Comparison of ENCODE assay signal across 22 cellular contexts in genomic region chr9:131050831-131051230, GRCh38. TPM values are rescaled to one million over a fixed set of nuclear protein-coding genes. Genes with fewer than 3 reads are reported as not detected.
DNase-seq lines count a peak whose midpoint lies in the region; ATAC-seq, FAIRE-seq and TF ChIP-seq lines count a peak whose summit lies in the region.
"Had no signal": no experiment of that assay in that cellular context is flagged by ENCODE, and none has a peak within 500 bp of the region (broad histone marks: within the 10 kb centered on the region; RNA-seq: fewer than 3 reads in every experiment).

No MANE protein-coding gene starts in this region.

- H4K5ac ChIP-seq in H1 (ENCODE audit: insufficient read length, low read depth, low read length), result no peak overlapping the region

- intact Hi-C loops in upper lobe of right lung (cut with DNase I), result no loop called here

- H3K4ac ChIP-seq in H1 (replicated peaks; ENCODE audit: insufficient read length, low read depth, low read length), result no peak overlapping the region

- no peak overlapping the region for H2BK12ac ChIP-seq in H1 (ENCODE audit: low read depth, low read length)

- no peak for TF ChIP-seq POLR2A in H1 (IDR thresholded peaks at IDR 0.05; ENCODE audit: control extremely low read depth in 1 of 2, low read depth in 2 of 2, low read length in 2 of 2)
- no peak for TF ChIP-seq POLR2A in GM18505 (IDR thresholded peaks at IDR 0.05; ENCODE audit: borderline replicate concordance, extremely low read depth, insufficient read depth, insufficient read length)

- no peak for FAIRE-seq in H1 (lab: Jason Lieb, UNC)
- FAIRE-seq: A204.1, D721Med, G401.6, GM12891, GM18507 had no signal

- H2AFZ ChIP-seq in H1 (ENCODE audit: low read length), result no peak overlapping the region
- H2AFZ ChIP-seq in osteoblast (ENCODE audit: low read length), result no peak overlapping the region

- no peak overlapping the region for H2BK20ac ChIP-seq in H1 (ENCODE audit: low read length)

- H3K4me2 ChIP-seq in H1 (ENCODE audit: insufficient read depth in 1 of 2, low read depth in 2 of 2, low read length in 2 of 2), result no peak overlapping the region
- no peak overlapping the region for H3K4me2 ChIP-seq in osteoblast (ENCODE audit: insufficient read depth, low read length)

- H2BK120ac ChIP-seq in H1 (replicated peaks; ENCODE audit: low read depth, low read length), result no peak overlapping the region

- H2BK5ac ChIP-seq in H1 (ENCODE audit: low read depth, low read length), result no peak overlapping the region

- H3K56ac ChIP-seq in H1 (replicated peaks; ENCODE audit: insufficient read length, low read depth, low read length), result no peak overlapping the region

- ATAC-seq in GM18505 (IDR thresholded peaks at IDR 0.05; ENCODE audit: unreplicated experiment), result no peak
- ATAC-seq in upper lobe of right lung, result no peak
- ATAC-seq: CD8-positive, alpha-beta T cell had no signal

- H3K18ac ChIP-seq in H1 (ENCODE audit: extremely low read depth, low read length), result no peak overlapping the region

- TF ChIP-seq RAD21 in H1 (IDR thresholded peaks at IDR 0.05 in 1 of 2, conservative IDR thresholded peaks at IDR 0.05 in 1 of 2; ENCODE audit: low read depth in 2 of 2, low read length in 2 of 2), result no peak

- no peak overlapping the region for H2BK15ac ChIP-seq in H1 (ENCODE audit: low read length)

- H3K9me3 ChIP-seq in HEK293 (ENCODE audit: control insufficient read depth, insufficient read depth, low read depth, low read length) (no peaks in the 10 kb centered on the region), H1 (ENCODE audit: insufficient read depth in 2 of 2, low read depth in 1 of 2, low read length in 1 of 2) (no peaks in the 10 kb centered on the region; a peak in 1 of 4 replicates), osteoblast (ENCODE audit: low read depth, low read length) (no peaks in the 10 kb centered on the region), BE2C (no peaks in the 10 kb centered on the region), upper lobe of right lung (no peaks in the 10 kb centered on the region)
- H3K9me3 ChIP-seq: BLaER1 treated with 17β-estradiol and CSF1 and Interleukin-3, amounts not matched to agents 10 nM and 100 nM; Caco-2 had no signal

- DNase-seq in H1 (ENCODE audit: low read depth in 1 of 2, low spot score in 2 of 2) (no peak), osteoblast (ENCODE audit: insufficient read length, low spot score, missing footprints) (peak; percentile 1), BE2C (no peak), upper lobe of right lung (no peak)
- DNase-seq: 8988T; ACHN; Caco-2; Calu3; CD4-positive, alpha-beta T cell; CD8-positive, alpha-beta T cell; DMS79 treated with DMSO at 0.1 percent for 48 hours; GF-D8 had no signal

- H4K91ac ChIP-seq in H1 (replicated peaks; ENCODE audit: insufficient read length, low read length), result no peak overlapping the region

- TF ChIP-seq CTCF in HEK293 (tag by site-specific recombination; IDR thresholded peaks at IDR 0.05) (no peak), H1 (IDR thresholded peaks at IDR 0.05; ENCODE audit: control extremely low read depth in 1 of 3, insufficient read depth in 1 of 3, low read depth in 1 of 3, low read length in 3 of 3) (no peak), osteoblast (IDR thresholded peaks at IDR 0.05; ENCODE audit: extremely low read depth, low read depth, low read length) (no peak), BE2C (IDR thresholded peaks at IDR 0.05; ENCODE audit: low read depth, low read length) (no peak), upper lobe of right lung (IDR thresholded peaks at IDR 0.05) (no peak)

- no peak overlapping the region for H3K9ac ChIP-seq in H1 (replicated peaks in 1 of 4; ENCODE audit: extremely low read depth in 1 of 4, low read depth in 3 of 4, low read length in 3 of 4)
- H3K9ac ChIP-seq: BLaER1 treated with 17β-estradiol and CSF1 and Interleukin-3, amounts not matched to agents 10 nM and 100 nM had no signal

- H3K4me1 ChIP-seq in HEK293 (ENCODE audit: control insufficient read depth, insufficient read depth, low read length) (no peaks in the 10 kb centered on the region), H1 (replicated peaks in 1 of 4; ENCODE audit: control insufficient read depth in 3 of 4, insufficient read depth in 4 of 4, low read length in 3 of 4) (no peaks in the 10 kb centered on the region), osteoblast (ENCODE audit: insufficient read depth, low read length) (no peaks in the 10 kb centered on the region), BE2C (no peaks in the 10 kb centered on the region), upper lobe of right lung (no peaks in the 10 kb centered on the region)
- H3K4me1 ChIP-seq: Caco-2 had no signal

- H3K23me2 ChIP-seq in H1 (ENCODE audit: low read depth, low read length), result no peaks in the 10 kb centered on the region

- 86% methylated on average over 17 of the region's 17 CpGs; no CpG with 5 or more reads in 1 of the 2 experiments for WGBS in H1 (ENCODE audit: extremely low coverage in 1 of 2, insufficient coverage in 1 of 2, insufficient read length in 1 of 2, insufficient replicate concordance in 2 of 2, low coverage in 1 of 2, low lambda C conversion rate in 2 of 2, missing lambda C conversion rate in 1 of 2), 2 experiments

- 0 out of 2 replicates have a peak overlapping the region, but pooled peaks have one; percentile 17 for H4K8ac ChIP-seq in H1 (ENCODE audit: extremely low read depth, insufficient read depth, low read length)

- H3K36me3 ChIP-seq in HEK293 (ENCODE audit: control insufficient read depth in 2 of 2, insufficient read depth in 1 of 2, low read length in 2 of 2) (no peaks in the 10 kb centered on the region), H1 (ENCODE audit: control insufficient read depth in 2 of 4, insufficient read depth in 4 of 4, low read length in 3 of 4) (no peaks in the 10 kb centered on the region), osteoblast (ENCODE audit: insufficient read depth, low read length) (no peaks in the 10 kb centered on the region), BE2C (no peaks in the 10 kb centered on the region), upper lobe of right lung (no peaks in the 10 kb centered on the region)
- H3K36me3 ChIP-seq: BLaER1 treated with 17β-estradiol and CSF1 and Interleukin-3, amounts not matched to agents 10 nM and 100 nM had no signal

- H4K20me1 ChIP-seq in H1 (replicated peaks in 1 of 2; ENCODE audit: control insufficient read depth in 1 of 2, insufficient read depth in 2 of 2, low read length in 2 of 2) (no peaks in the 10 kb centered on the region), osteoblast (ENCODE audit: insufficient read depth, low read length) (no peaks in the 10 kb centered on the region)
- H4K20me1 ChIP-seq: BLaER1 treated with 17β-estradiol and CSF1 and Interleukin-3, amounts not matched to agents 10 nM and 100 nM had no signal

- H3K4me3 ChIP-seq in HEK293 (ENCODE audit: low read depth, low read length) (no peak overlapping the region), H1 (ENCODE audit: extremely low read depth in 1 of 4, insufficient read depth in 2 of 4, low read depth in 3 of 4, low read length in 4 of 4) (no peak overlapping the region), osteoblast (ENCODE audit: insufficient read depth, low read length) (no peak overlapping the region), BE2C (ENCODE audit: low read depth, low read length) (no peak overlapping the region), upper lobe of right lung (no peak overlapping the region)
- H3K4me3 ChIP-seq: BLaER1 treated with 17β-estradiol and CSF1 and Interleukin-3, amounts not matched to agents 10 nM and 100 nM had no signal

- H3K23ac ChIP-seq in H1 (ENCODE audit: insufficient read length), result no peak overlapping the region

- no peaks in the 10 kb centered on the region for H3K27me3 ChIP-seq in H1 (replicated peaks in 1 of 4; ENCODE audit: control insufficient read depth in 3 of 4, extremely low read depth in 1 of 4, insufficient read depth in 3 of 4, low read length in 3 of 4)
- peaks cover 14% of the 10 kb centered on the region for H3K27me3 ChIP-seq in osteoblast (ENCODE audit: insufficient read depth, low read length)
- H3K27me3 ChIP-seq in BE2C, result no peaks in the 10 kb centered on the region
- H3K27me3 ChIP-seq in upper lobe of right lung, result no peaks in the 10 kb centered on the region
- H3K27me3 ChIP-seq: BLaER1 treated with 17β-estradiol and CSF1 and Interleukin-3, amounts not matched to agents 10 nM and 100 nM had no signal

- no peaks in the 10 kb centered on the region for H3K79me1 ChIP-seq in H1 (ENCODE audit: low read depth, low read length)

- CTCF ChIA-PET in HEK293 (lab: Yijun Ruan, JAX), result interaction anchor here (0.5 to 2.5 kb wide), 5 partner anchors 23 to 299 kb away, joined by 3 to 10 read pairs (median 3); no protein-coding TSS in a partner anchor
- CTCF ChIA-PET in H1 (lab: Charles Lee; ENCODE audit: partially characterized antibody), result interaction anchor here (0.8 to 6.6 kb wide), 5 partner anchors 11 to 163 kb away, joined by 3 to 156 read pairs (median 4); partner anchors contain the start of gene LAMC3

- H3K27ac ChIP-seq in HEK293 (ENCODE audit: extremely low read depth, low read depth, low read length) (no peak overlapping the region), H1 (ENCODE audit: low read depth, low read length) (no peak overlapping the region), osteoblast (ENCODE audit: low read depth, low read length) (no peak overlapping the region), upper lobe of right lung (no peak overlapping the region)
- H3K27ac ChIP-seq: BLaER1 treated with 17β-estradiol and CSF1 and Interleukin-3, amounts not matched to agents 10 nM and 100 nM; C4-2B had no signal

- no peak overlapping the region for H2AK5ac ChIP-seq in H1 (ENCODE audit: low read depth, low read length)

- no peak overlapping the region for H3K14ac ChIP-seq in H1 (ENCODE audit: insufficient read length)

- no peak for TF ChIP-seq EP300 in H1 (IDR thresholded peaks at IDR 0.05; ENCODE audit: borderline replicate concordance in 1 of 2, low read depth in 2 of 2, low read length in 2 of 2)

- POLR2A ChIA-PET in HEK293 (lab: Yijun Ruan, JAX), result no interaction called here
- POLR2A ChIA-PET in H1 (lab: Charles Lee; ENCODE audit: partially characterized antibody), result interaction anchor here (1.2 kb wide), 1 partner anchor 111 kb away, joined by 3 read pairs; no protein-coding TSS in a partner anchor

- H3K79me2 ChIP-seq in H1 (ENCODE audit: control insufficient read depth in 1 of 2, insufficient read depth in 2 of 2, low read length in 2 of 2) (no peaks in the 10 kb centered on the region), osteoblast (ENCODE audit: insufficient read depth, low read length) (no peaks in the 10 kb centered on the region)

RNA-seq across cellular contexts. Expression of gene LAMC3, which starts 41.9 kb away (rescaled TPM):
- 12.3 and 13.2 TPM in 2 replicates for total RNA-seq in H1 (2021; fragmentation: NEBNext Ultra II Directional; extraction: Animal tissue kit (Norgen Biotek cat#: 25700))
- polyA plus RNA-seq in H1 (2011; rRNA removed), result 9.3 and 11.5 TPM in 2 replicates
- polyA plus RNA-seq in H1 (2011; cell fraction: cytosol; rRNA removed), result 6.0 TPM
- 24.8 TPM for polyA plus RNA-seq in H1 (2011; cell fraction: nucleus; rRNA removed)
- 8.0 to 13.0 TPM (median 12.4 TPM) in 4 replicates for polyA plus RNA-seq in H1 (2012, experiment 1 of 2)
- 10.7 TPM for polyA plus RNA-seq in H1 (2012, experiment 2 of 2)
- 18.4 TPM for polyA plus RNA-seq in H1 (2013, experiment 1 of 2)
- polyA plus RNA-seq in H1 (2013, experiment 2 of 2), result 15.1 TPM
- 3.8 and 4.1 TPM in 2 replicates for polyA minus RNA-seq in H1 (2011; rRNA and poly(A)+ RNA removed)
- polyA minus RNA-seq in H1 (2011; cell fraction: cytosol; rRNA and poly(A)+ RNA removed), result 4.8 TPM
- 7.2 TPM for polyA minus RNA-seq in H1 (2011; cell fraction: nucleus; rRNA and poly(A)+ RNA removed)
- total RNA-seq in osteoblast (under 0.01 TPM in 1 of 2 replicates, not detected in the other), upper lobe of right lung (28.5 TPM)
- not detected for polyA plus RNA-seq in BE2C (2012; ENCODE audit: insufficient read depth, insufficient read length, low read depth)
- total RNA-seq: Calu3 had no signal
- polyA plus RNA-seq: AG04450 had no signal

RNA-seq across cellular contexts. Expression of gene AIF1L, which starts 45.5 kb away (rescaled TPM):
- 149 and 153 TPM in 2 replicates for total RNA-seq in H1 (2021; fragmentation: NEBNext Ultra II Directional; extraction: Animal tissue kit (Norgen Biotek cat#: 25700))
- 68.2 and 70.7 TPM in 2 replicates for polyA plus RNA-seq in H1 (2011; rRNA removed)
- polyA plus RNA-seq in H1 (2011; cell fraction: cytosol; rRNA removed), result 103 TPM
- polyA plus RNA-seq in H1 (2011; cell fraction: nucleus; rRNA removed), result 76.7 TPM
- 121 to 128 TPM (median 125 TPM) in 4 replicates for polyA plus RNA-seq in H1 (2012, experiment 1 of 2)
- polyA plus RNA-seq in H1 (2012, experiment 2 of 2), result 119 TPM
- 81.8 TPM for polyA plus RNA-seq in H1 (2013, experiment 1 of 2)
- 81.0 TPM for polyA plus RNA-seq in H1 (2013, experiment 2 of 2)
- polyA minus RNA-seq in H1 (2011; rRNA and poly(A)+ RNA removed), result 121 and 131 TPM in 2 replicates
- 65.1 TPM for polyA minus RNA-seq in H1 (2011; cell fraction: cytosol; rRNA and poly(A)+ RNA removed)
- polyA minus RNA-seq in H1 (2011; cell fraction: nucleus; rRNA and poly(A)+ RNA removed), result 45.1 TPM
- total RNA-seq in osteoblast (under 0.01 TPM in 1 of 2 replicates, not detected in the other), upper lobe of right lung (12.3 TPM)
- not detected for polyA plus RNA-seq in BE2C (2012; ENCODE audit: insufficient read depth, insufficient read length, low read depth)
- total RNA-seq: CD4-positive, alpha-beta T cell; CD8-positive, alpha-beta T cell had no signal

Comparison
In these comparisons a context has a peak if more than half of its experiments do, and no peak if none do; other contexts are left out.
1. RNA of gene LAMC3, which starts 41.9 kb away (total RNA-seq): 28.5 TPM in upper lobe of right lung (single experiment) and 12.3 to 13.2 TPM in H1; under 0.01 TPM in osteoblast; every median in the first group is over 10 times any median in the second.
2. RNA of gene AIF1L, which starts 45.5 kb away (total RNA-seq): 149 to 153 TPM in H1 and 12.3 TPM in upper lobe of right lung (single experiment); under 0.01 TPM in osteoblast; every median in the first group is over 10 times any median in the second.